Comparison of ENCODE assay signal across 1 cellular context in genomic region chr20:50590348-50590664, GRCh38.
TF ChIP-seq lines count a peak whose summit lies in the region.

No MANE protein-coding gene starts in this region.

TF ChIP-seq in H1, 55 proteins besides CTCF, POLR2A, EP300 and RAD21:
- TF ChIP-seq CHD7 (IDR thresholded peaks at IDR 0.05; ENCODE audit: insufficient replicate concordance, low read length) (no peak), EZH2 (IDR thresholded peaks at IDR 0.05; ENCODE audit: low read depth, low read length, severe bottlenecking) (no peak), CHD1 (IDR thresholded peaks at IDR 0.05; ENCODE audit: low read depth, low read length) (no peak), GABPA (IDR thresholded peaks at IDR 0.05; ENCODE audit: borderline replicate concordance, insufficient read depth, low read length) (no peak), BRCA1 (IDR thresholded peaks at IDR 0.05; ENCODE audit: low read depth, low read length) (no peak), CBX5 (IDR thresholded peaks at IDR 0.05; ENCODE audit: low read depth, low read length) (no peak), RBBP5 (IDR thresholded peaks at IDR 0.05; ENCODE audit: borderline replicate concordance, low read depth, low read length) (no peak), MAX (IDR thresholded peaks at IDR 0.05) (no peak), TBP (IDR thresholded peaks at IDR 0.05; ENCODE audit: low read depth, low read length) (no peak), RFX5 (IDR thresholded peaks at IDR 0.05; ENCODE audit: borderline replicate concordance, low read depth, low read length) (no peak), EGR1 (IDR thresholded peaks at IDR 0.05; ENCODE audit: borderline replicate concordance, low read depth, low read length) (no peak)
